Comparison of ENCODE assay signal across 34 cellular contexts in genomic region chr17:77635176-77635575, GRCh38.
DNase-seq lines count a peak whose midpoint lies in the region; ATAC-seq and TF ChIP-seq lines count a peak whose summit lies in the region.
"Had no signal": no experiment of that assay in that cellular context is flagged by ENCODE, and none has a peak within 500 bp of the region (broad histone marks: within the 10 kb centered on the region; RNA-seq: fewer than 3 reads in every experiment).

No MANE protein-coding gene starts in this region.

- H3K4me3 ChIP-seq in WERI-Rb-1 (ENCODE audit: low read depth, low read length), result peak overlapping the region; percentile 22
- no peak overlapping the region for H3K4me3 ChIP-seq in ectodermal cell (ENCODE audit: insufficient read depth, low read depth, low read length)
- H3K4me3 ChIP-seq in spleen, result no peak overlapping the region
- H3K4me3 ChIP-seq: esophagus squamous epithelium, heart right ventricle, Peyer's patch, psoas muscle had no signal

- H3K27ac Mint-ChIP-seq in activated naive CD4-positive, alpha-beta T cell treated with anti-CD3 and anti-CD28 coated beads, Interleukin-2, amount 50 U/mL, for 24 hours, result peak overlapping the region; percentile 41
- no peak overlapping the region for H3K27ac Mint-ChIP-seq in stimulated activated memory B cell treated with anti-CD40 and anti-IgM and Interleukin-4, amounts not matched to agents 10 μg/mL and 1 μg/mL and 100 μg/mL, for 72 hours
- H3K27ac Mint-ChIP-seq: B cell; CD8-positive, alpha-beta T cell; mesothelial cell of epicardium; type B pancreatic cell had no signal

- peaks cover 17% of the 10 kb centered on the region for H3K4me1 ChIP-seq in ectodermal cell (ENCODE audit: control insufficient read depth, insufficient read depth, low read length)
- no peaks in the 10 kb centered on the region for H3K4me1 ChIP-seq in spleen
- H3K4me1 ChIP-seq: esophagus squamous epithelium, foreskin keratinocyte, Peyer's patch, psoas muscle had no signal

- H3K4me3 Mint-ChIP-seq in activated naive CD4-positive, alpha-beta T cell treated with anti-CD3 and anti-CD28 coated beads, Interleukin-2, amount 50 U/mL, for 24 hours, result no peak overlapping the region
- H3K4me3 Mint-ChIP-seq in stimulated activated memory B cell treated with anti-CD40 and anti-IgM and Interleukin-4, amounts not matched to agents 10 μg/mL and 1 μg/mL and 100 μg/mL, for 72 hours, result no peak overlapping the region
- H3K4me3 Mint-ChIP-seq: B cell; brain; CD8-positive, alpha-beta T cell; mesothelial cell of epicardium; type B pancreatic cell had no signal

- TF ChIP-seq POLR2A in spleen (IDR thresholded peaks at IDR 0.05), result no peak

- 44 to 46% methylated on average over 4 of the region's 4 CpGs for WGBS in ectodermal cell, 2 experiments
- 80 to 91% (median 83%) methylated on average over 4 of the region's 4 CpGs for WGBS in spleen, 5 donors

- ATAC-seq in stimulated activated memory B cell treated with anti-CD40 and anti-IgM and Interleukin-4, amounts not matched to agents 10 μg/mL and 1 μg/mL and 100 μg/mL, for 72 hours, result no peak
- no peak for ATAC-seq in GM21619 (IDR thresholded peaks at IDR 0.05; ENCODE audit: unreplicated experiment)
- ATAC-seq: CD8-positive, alpha-beta T cell; foreskin keratinocyte; psoas muscle; sciatic nerve had no signal

- no peaks in the 10 kb centered on the region for H3K27me3 ChIP-seq in WERI-Rb-1 (ENCODE audit: insufficient read depth, low read depth, severe bottlenecking)
- H3K27me3 ChIP-seq in ectodermal cell (ENCODE audit: control insufficient read depth, insufficient read depth, low read length, poor library complexity, severe bottlenecking), result no peaks in the 10 kb centered on the region
- peaks cover 0 to 41% (median 0%) of the 10 kb centered on the region in 7 donors for H3K27me3 ChIP-seq in spleen (replicated peaks in 1 of 7)
- H3K27me3 ChIP-seq: neutrophil, Peyer's patch had no signal

- no peaks in the 10 kb centered on the region for H3K9me3 Mint-ChIP-seq in activated naive CD4-positive, alpha-beta T cell treated with anti-CD3 and anti-CD28 coated beads, Interleukin-2, amount 50 U/mL, for 24 hours
- H3K9me3 Mint-ChIP-seq in stimulated activated memory B cell treated with anti-CD40 and anti-IgM and Interleukin-4, amounts not matched to agents 10 μg/mL and 1 μg/mL and 100 μg/mL, for 72 hours, result no peaks in the 10 kb centered on the region
- H3K9me3 Mint-ChIP-seq: CD8-positive, alpha-beta T cell; mesothelial cell of epicardium; type B pancreatic cell had no signal

- no peaks in the 10 kb centered on the region for H3K36me3 ChIP-seq in WERI-Rb-1
- H3K36me3 ChIP-seq in ectodermal cell (ENCODE audit: control insufficient read depth, insufficient read depth, low read length), result no peaks in the 10 kb centered on the region
- H3K36me3 ChIP-seq in spleen, result no peaks in the 10 kb centered on the region
- H3K36me3 ChIP-seq: esophagus squamous epithelium, heart right ventricle, neutrophil, Peyer's patch had no signal

- intact Hi-C loops in spleen (cut with DNase I; ENCODE audit: low total_unique reads), result no loop called here

- no peaks in the 10 kb centered on the region for H3K27me3 Mint-ChIP-seq in activated naive CD4-positive, alpha-beta T cell treated with anti-CD3 and anti-CD28 coated beads, Interleukin-2, amount 50 U/mL, for 24 hours
- H3K27me3 Mint-ChIP-seq in stimulated activated memory B cell treated with anti-CD40 and anti-IgM and Interleukin-4, amounts not matched to agents 10 μg/mL and 1 μg/mL and 100 μg/mL, for 72 hours, result peaks cover 63% of the 10 kb centered on the region

- H3K36me3 Mint-ChIP-seq in activated naive CD4-positive, alpha-beta T cell treated with anti-CD3 and anti-CD28 coated beads, Interleukin-2, amount 50 U/mL, for 24 hours, result no peaks in the 10 kb centered on the region
- no peaks in the 10 kb centered on the region for H3K36me3 Mint-ChIP-seq in stimulated activated memory B cell treated with anti-CD40 and anti-IgM and Interleukin-4, amounts not matched to agents 10 μg/mL and 1 μg/mL and 100 μg/mL, for 72 hours
- H3K36me3 Mint-ChIP-seq: brain; CD8-positive, alpha-beta T cell; mesothelial cell of epicardium; type B pancreatic cell had no signal

- DNase-seq in activated naive CD4-positive, alpha-beta T cell (lab: John Stamatoyannopoulos, UW), result no peak
- peak; percentile 80 for DNase-seq in WERI-Rb-1
- DNase-seq in spleen, result peak; percentile 44
- DNase-seq in GF-D8 (lab: John Stamatoyannopoulos, UW), result no peak
- DNase-seq: ACHN; activated CD4-positive, alpha-beta T cell treated with anti-CD3 and anti-CD28 coated beads, Interleukin-2, amount 50 U/mL, for 1 hour; activated effector memory CD4-positive, alpha-beta T cell treated with Interleukin-2 at 50 U/mL for 16 hours; amniotic stem cell; CD8-positive, alpha-beta T cell; esophagus squamous epithelium; foreskin keratinocyte; heart right ventricle; KG1; NCI-H1417; NCI-H2029 treated with DMSO at 0.1 percent for 48 hours; NCI-H2227 treated with DMSO at 0.1 percent for 48 hours; NCI-H526 treated with DMSO at 0.1 percent for 48 hours; Peyer's patch; psoas muscle; SHP77; stimulated activated CD4-positive, alpha-beta T cell treated with anti-CD3 and anti-CD28 coated beads, Interleukin-4, amount 100 ng/mL, for 1 hour; substantia nigra; T-helper 9 cell had no signal

- H3K9me3 ChIP-seq in WERI-Rb-1 (ENCODE audit: severe bottlenecking) (no peaks in the 10 kb centered on the region), ectodermal cell (ENCODE audit: control insufficient read depth, low read length) (no peaks in the 10 kb centered on the region), spleen (no peaks in the 10 kb centered on the region)
- H3K9me3 ChIP-seq: esophagus squamous epithelium, heart right ventricle, neutrophil, Peyer's patch, psoas muscle had no signal

- peak overlapping the region; percentile 86 for H3K27ac ChIP-seq in WERI-Rb-1
- peak overlapping the region; percentile 22 for H3K27ac ChIP-seq in ectodermal cell (ENCODE audit: insufficient read depth, low read depth, low read length, poor library complexity, severe bottlenecking)
- no peak overlapping the region for H3K27ac ChIP-seq in spleen
- H3K27ac ChIP-seq: esophagus squamous epithelium, foreskin keratinocyte, heart right ventricle, neutrophil, Peyer's patch, psoas muscle, VCaP had no signal

- peaks cover 3% of the 10 kb centered on the region for H3K4me1 Mint-ChIP-seq in activated naive CD4-positive, alpha-beta T cell treated with anti-CD3 and anti-CD28 coated beads, Interleukin-2, amount 50 U/mL, for 24 hours
- no peaks in the 10 kb centered on the region for H3K4me1 Mint-ChIP-seq in stimulated activated memory B cell treated with anti-CD40 and anti-IgM and Interleukin-4, amounts not matched to agents 10 μg/mL and 1 μg/mL and 100 μg/mL, for 72 hours
- H3K4me1 Mint-ChIP-seq: B cell had no signal

- TF ChIP-seq CTCF in WERI-Rb-1 (IDR thresholded peaks at IDR 0.05; ENCODE audit: low read depth, low read length), result no peak
- TF ChIP-seq CTCF in spleen (IDR thresholded peaks at IDR 0.05 in 8 of 11, conservative IDR thresholded peaks at IDR 0.05 in 3 of 11), result no peak

Comparison
In these comparisons a context has a peak if more than half of its experiments do, and no peak if none do; other contexts are left out.
1. DNase-seq: peak in WERI-Rb-1 (single experiment) and spleen (single experiment); none in activated naive CD4-positive, alpha-beta T cell (0 of 4) and GF-D8 (single experiment).
2. H3K27ac ChIP-seq: peak in WERI-Rb-1 (single experiment) and ectodermal cell (single experiment); none in spleen (0 of 8).